Comparison of ENCODE assay signal across 26 cellular contexts in the genomic region with DNA sequence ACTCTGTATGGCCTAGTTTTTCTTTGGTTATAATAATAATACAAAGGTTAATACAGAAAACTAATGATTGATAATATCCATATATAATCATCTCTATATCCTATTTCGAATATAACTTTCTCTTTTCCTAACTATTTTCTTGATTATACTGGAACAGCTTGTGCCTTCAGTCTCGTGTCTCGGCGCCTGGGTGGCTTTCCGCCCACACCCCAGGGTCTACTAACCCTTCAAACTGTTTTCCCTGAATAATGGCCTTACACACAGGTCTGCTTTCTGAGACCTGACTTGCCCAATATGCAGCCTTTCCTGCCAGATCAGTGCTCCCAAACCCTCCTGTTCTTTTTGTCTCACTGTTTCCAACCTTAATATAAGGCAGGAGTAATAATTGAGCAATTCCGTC. TPM values are rescaled to one million over a fixed set of nuclear protein-coding genes. Genes with fewer than 3 reads are reported as not detected.
DNase-seq lines count a peak whose midpoint lies in the region; FAIRE-seq and TF ChIP-seq lines count a peak whose summit lies in the region.
"Had no signal": no experiment of that assay in that cellular context is flagged by ENCODE, and none has a peak within 500 bp of the region (broad histone marks: within the 10 kb centered on the region; RNA-seq: fewer than 3 reads in every experiment).

No MANE protein-coding gene starts in this region.

- H3K4me1 Mint-ChIP-seq in Caco-2 (ENCODE audit: low read depth, unreplicated experiment) (peaks cover 60% of the 10 kb centered on the region), astrocyte (ENCODE audit: low read depth, unreplicated experiment) (peaks cover 4% of the 10 kb centered on the region)

- POLR2A ChIA-PET in Caco-2 (lab: Charles Lee), result no interaction called here

- H4K20me1 ChIP-seq in astrocyte (ENCODE audit: insufficient read depth, low read length), result no peaks in the 10 kb centered on the region

- FAIRE-seq in astrocyte (lab: Jason Lieb, UNC) (no peak), kidney (lab: Jason Lieb, UNC) (no peak)
- FAIRE-seq: GM12892, H54 had no signal

- CTCF ChIA-PET in Caco-2 (lab: Charles Lee), result no interaction called here

- TF ChIP-seq EP300 in stomach (IDR thresholded peaks at IDR 0.05), result no peak

- BruUV-seq in Caco-2 (replicated peaks; lab: Mats Ljungman, UMichigan), result no TSS peak

- peak overlapping the region; percentile 45 for H3K27ac Mint-ChIP-seq in Caco-2 (ENCODE audit: unreplicated experiment)
- H3K27ac Mint-ChIP-seq in astrocyte (ENCODE audit: unreplicated experiment), result peak overlapping the region; percentile 41
- H3K27ac Mint-ChIP-seq: CD14-positive monocyte had no signal

- intact Hi-C loops in Caco-2 (cut with micrococcal nuclease; ENCODE audit: unreplicated experiment), result loop anchor here (2.0 to 5.0 kb wide), 2 partner anchors 57 to 161 kb away; a partner anchor contains a TSS
- intact Hi-C loops in kidney (cut with DNase I), result loop anchor here (10.0 kb wide), 1 partner anchor 249 kb away; a partner anchor contains a TSS
- intact Hi-C loops in stomach (cut with DNase I; ENCODE audit: low total_unique reads), result loop anchor here (5.0 kb wide), 1 partner anchor 251 kb away; no protein-coding TSS in a partner anchor

- H3K4me3 Mint-ChIP-seq in Caco-2 (ENCODE audit: unreplicated experiment) (no peak overlapping the region), astrocyte (ENCODE audit: unreplicated experiment) (no peak overlapping the region)
- H3K4me3 Mint-ChIP-seq: CD14-positive monocyte had no signal

- H3K9me3 Mint-ChIP-seq in Caco-2 (ENCODE audit: unreplicated experiment) (no peaks in the 10 kb centered on the region), astrocyte (ENCODE audit: unreplicated experiment) (no peaks in the 10 kb centered on the region)
- H3K9me3 Mint-ChIP-seq: CD14-positive monocyte had no signal

- H3K27ac ChIP-seq in astrocyte (ENCODE audit: low read depth, low read length) (no peak overlapping the region), kidney (ENCODE audit: low read depth in 2 of 2, low read length in 2 of 2) (no peak overlapping the region), stomach (peak overlapping the region in 1 of 5 donors; percentile 29)
- H3K27ac ChIP-seq: SJCRH30 had no signal

- no peaks in the 10 kb centered on the region for H3K9me3 ChIP-seq in Caco-2
- H3K9me3 ChIP-seq in astrocyte (ENCODE audit: insufficient read depth, low read depth, low read length), result no peaks in the 10 kb centered on the region
- no peaks in the 10 kb centered on the region for H3K9me3 ChIP-seq in kidney (ENCODE audit: control insufficient read depth in 1 of 2, low read length in 2 of 2)
- no peaks in the 10 kb centered on the region for H3K9me3 ChIP-seq in stomach
- H3K9me3 ChIP-seq: MG63, SJCRH30 had no signal

- H2AFZ ChIP-seq in astrocyte (ENCODE audit: low read depth, low read length), result no peak overlapping the region

- TF ChIP-seq POLR2A in stomach (IDR thresholded peaks at IDR 0.05), result no peak

- peaks cover 13% of the 10 kb centered on the region for H3K36me3 Mint-ChIP-seq in Caco-2 (ENCODE audit: insufficient read depth, unreplicated experiment)
- H3K36me3 Mint-ChIP-seq in astrocyte (ENCODE audit: low read depth, unreplicated experiment), result no peaks in the 10 kb centered on the region
- H3K36me3 Mint-ChIP-seq: CD14-positive monocyte had no signal

- H3K27me3 Mint-ChIP-seq in Caco-2 (ENCODE audit: insufficient read depth, unreplicated experiment) (no peaks in the 10 kb centered on the region), astrocyte (ENCODE audit: low read depth, unreplicated experiment) (peaks cover 10% of the 10 kb centered on the region)

- no peak for TF ChIP-seq CTCF in Caco-2 (IDR thresholded peaks at IDR 0.05; ENCODE audit: insufficient read depth in 1 of 2, low read depth in 1 of 2, low read length in 1 of 2, severe bottlenecking in 1 of 2, unreplicated experiment in 1 of 2)
- no peak for TF ChIP-seq CTCF in astrocyte (IDR thresholded peaks at IDR 0.05; ENCODE audit: insufficient read depth, low read depth, low read length)
- no peak for TF ChIP-seq CTCF in kidney (IDR thresholded peaks at IDR 0.05; ENCODE audit: borderline replicate concordance, extremely low read depth, insufficient read depth)
- no peak for TF ChIP-seq CTCF in stomach (IDR thresholded peaks at IDR 0.05)

- H3K4me2 ChIP-seq in astrocyte (ENCODE audit: low read length), result no peak overlapping the region

- 77 to 87% (median 82%) methylated on average over 6 of the region's 6 CpGs for WGBS in stomach, 5 donors

- DNase-seq in Caco-2 (no peak), astrocyte (ENCODE audit: low read depth) (no peak), kidney (peak; percentile 16), stomach (no peak), NCI-H2196 treated with DMSO at 0.1 percent for 48 hours (lab: John Stamatoyannopoulos, UW; ENCODE audit: unreplicated experiment) (no peak), SHP77 (lab: John Stamatoyannopoulos, UW) (no peak), NCI-H226 (no peak)
- DNase-seq: DMS153; DND-41; KBM-7; MG63; NCI-H1105 treated with DMSO at 0.1 percent for 48 hours; NCI-H146; NCI-H1930; NCI-H2107; NCI-H446 treated with DMSO at 0.1 percent for 48 hours; NCI-H526; NCI-H82; NK-92 treated with Interleukin-12 subunit alpha and Interleukin-12 subunit beta, amount 100 ng/mL, for 24 hours; PC-3; SJCRH30 had no signal

- H3K79me2 ChIP-seq in astrocyte (ENCODE audit: insufficient read depth, low read length), result no peaks in the 10 kb centered on the region

- H3K36me3 ChIP-seq in Caco-2 (ENCODE audit: control insufficient read depth, insufficient read depth, low read length) (no peaks in the 10 kb centered on the region), astrocyte (ENCODE audit: insufficient read depth, low read length) (no peaks in the 10 kb centered on the region), kidney (ENCODE audit: control insufficient read depth in 1 of 2, insufficient read depth in 2 of 2, low read length in 2 of 2) (no peaks in the 10 kb centered on the region), stomach (no peaks in the 10 kb centered on the region)
- H3K36me3 ChIP-seq: MG63, SJCRH30 had no signal

- no peaks in the 10 kb centered on the region for H3K27me3 ChIP-seq in Caco-2 (replicated peaks; ENCODE audit: control insufficient read depth, insufficient read depth, low read length)
- H3K27me3 ChIP-seq in astrocyte (ENCODE audit: insufficient read depth, low read length), result peaks cover 6% of the 10 kb centered on the region
- no peaks in the 10 kb centered on the region for H3K27me3 ChIP-seq in stomach
- H3K27me3 ChIP-seq: MG63 had no signal

- H3K9ac ChIP-seq in astrocyte (ENCODE audit: low read length) (no peak overlapping the region), kidney (ENCODE audit: low read length in 2 of 2) (no peak overlapping the region)

- peaks cover 54% of the 10 kb centered on the region for H3K4me1 ChIP-seq in Caco-2
- H3K4me1 ChIP-seq in astrocyte (ENCODE audit: insufficient read depth, low read length), result peaks cover 3% of the 10 kb centered on the region
- peaks cover 4 to 6% of the 10 kb centered on the region in 2 donors for H3K4me1 ChIP-seq in kidney (ENCODE audit: control insufficient read depth in 1 of 2, insufficient read depth in 1 of 2, low read depth in 1 of 2, low read length in 2 of 2)
- peaks cover 14 to 34% (median 31%) of the 10 kb centered on the region in 4 donors for H3K4me1 ChIP-seq in stomach

- no peak overlapping the region for H3K4me3 ChIP-seq in Caco-2 (ENCODE audit: low read depth, low read length)
- H3K4me3 ChIP-seq in astrocyte (ENCODE audit: insufficient read depth, low read depth, low read length), result no peak overlapping the region
- H3K4me3 ChIP-seq in kidney (ENCODE audit: low read length in 2 of 2), result no peak overlapping the region
- H3K4me3 ChIP-seq in stomach, result no peak overlapping the region
- H3K4me3 ChIP-seq: MG63, SJCRH30 had no signal

RNA-seq across cellular contexts. Expression of a gene that starts 5.2 kb away (rescaled TPM):
- total RNA-seq in Caco-2 (2022) (107 and 122 TPM in 2 replicates), astrocyte (40.8 and 46.4 TPM in 2 replicates), kidney (96.5 TPM), stomach (100 to 1,000 TPM in 1 of 5 donors, 10 to 100 TPM in 4; 11.1 to 152 (median 64.5) TPM)
- polyA plus RNA-seq in kidney (ENCODE audit: insufficient read depth, low read depth, low replicate concordance) (403 TPM), stomach (100 to 1,000 TPM; 139 to 219 (median 195) TPM)

RNA-seq across cellular contexts. Expression of a gene that starts 10.2 kb away (rescaled TPM):
- total RNA-seq in Caco-2 (2022), result 4.2 and 5.8 TPM in 2 replicates
- total RNA-seq in astrocyte, result 0.84 and 1.3 TPM in 2 replicates
- total RNA-seq in kidney, result 0.88 TPM
- 3.1 TPM for polyA plus RNA-seq in kidney (ENCODE audit: insufficient read depth, low read depth, low replicate concordance)
- total RNA-seq in stomach, result 10 to 100 TPM in 1 of 5 donors, 1 to 10 TPM in 4; 1.2 to 53.0 (median 6.2) TPM
- polyA plus RNA-seq in stomach, result 1 to 10 TPM; 1.9 to 5.8 (median 3.5) TPM
- total RNA-seq: A673, HT1080 had no signal

RNA-seq across cellular contexts. Expression of a gene that starts 21.6 kb away (rescaled TPM):
- total RNA-seq in Caco-2 (2022) (not detected in 2 replicates), astrocyte (not detected in 2 replicates), kidney (not detected), stomach (not detected)
- polyA plus RNA-seq in kidney (ENCODE audit: insufficient read depth, low read depth, low replicate concordance) (not detected), stomach (not detected)
- total RNA-seq: A673, HT1080, PC-3, SJCRH30 had no signal
- polyA plus RNA-seq: CD14-positive monocyte had no signal

RNA-seq across cellular contexts. Expression of a gene that starts 21.8 kb away (rescaled TPM):
- total RNA-seq in Caco-2 (2022) (134 and 138 TPM in 2 replicates), astrocyte (62.0 and 69.4 TPM in 2 replicates), kidney (70.3 TPM), stomach (100 to 1,000 TPM in 1 of 5 donors, 10 to 100 TPM in 4; 47.4 to 615 (median 65.1) TPM)
- polyA plus RNA-seq in kidney (ENCODE audit: insufficient read depth, low read depth, low replicate concordance) (60.4 TPM), stomach (10 to 100 TPM; 54.2 to 82.1 (median 56.0) TPM)

RNA-seq across cellular contexts. Expression of a gene that starts 27.9 kb away (rescaled TPM):
- total RNA-seq in Caco-2 (2022) (not detected in 2 replicates), astrocyte (not detected in 2 replicates), kidney (not detected), stomach (not detected)
- polyA plus RNA-seq in kidney (ENCODE audit: insufficient read depth, low read depth, low replicate concordance) (not detected), stomach (not detected)
- total RNA-seq: A673, HT1080, PC-3, SJCRH30 had no signal
- polyA plus RNA-seq: CD14-positive monocyte had no signal
